ENCODE assay signal across 10 cellular contexts in the genomic region with DNA sequence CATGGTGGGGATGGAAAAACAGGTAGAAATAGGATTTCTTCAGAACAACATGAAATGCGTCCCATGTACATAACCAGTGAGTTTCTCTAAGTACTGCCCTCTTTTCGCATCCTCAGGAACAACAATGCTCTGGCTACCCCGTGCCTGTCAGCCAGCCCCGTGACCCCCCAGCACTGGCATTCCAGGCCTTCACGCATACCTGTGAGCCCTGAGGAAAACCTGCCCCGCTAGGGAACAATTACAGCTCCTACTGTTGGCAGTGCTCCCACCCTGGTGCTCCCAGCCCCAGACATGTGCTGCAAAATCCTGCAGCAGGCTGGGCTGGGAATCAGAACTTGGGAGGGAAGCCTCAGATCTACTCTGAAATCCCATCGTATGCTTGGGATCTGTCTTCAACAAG. TPM values are rescaled to one million over a fixed set of nuclear protein-coding genes. Genes with fewer than 3 reads are reported as not detected.
DNase-seq lines count a peak whose midpoint lies in the region; ATAC-seq, FAIRE-seq and TF ChIP-seq lines count a peak whose summit lies in the region.
"Had no signal": no experiment of that assay in that cellular context is flagged by ENCODE, and none has a peak within 500 bp of the region (broad histone marks: within the 10 kb centered on the region; RNA-seq: fewer than 3 reads in every experiment).

No MANE protein-coding gene starts in this region.

- H3K27ac Mint-ChIP-seq in activated naive CD4-positive, alpha-beta T cell treated with anti-CD3 and anti-CD28 coated beads, Interleukin-2, amount 10 ng/mL, durations not matched to agents 7 days and 5 days = peak overlapping the region; percentile 95

- H3K4me3 Mint-ChIP-seq in activated naive CD4-positive, alpha-beta T cell treated with anti-CD3 and anti-CD28 coated beads, Interleukin-2, amount 10 ng/mL, durations not matched to agents 7 days and 5 days = peak overlapping the region; percentile 70

- DNase-seq in activated naive CD4-positive, alpha-beta T cell treated with anti-CD3 and anti-CD28 coated beads, Interleukin-2, amount 10 ng/mL, durations not matched to agents 7 days and 5 days = peak; percentile 19
- no peak for DNase-seq in activated naive CD4-positive, alpha-beta T cell treated with anti-CD3 and anti-CD28 coated beads, Interleukin-2, amount 50 U/mL, for 16 hours
- DNase-seq in brain microvascular endothelial cell (no peak), mesenchymal stem cell (no peak), upper lobe of left lung (no peak), NCI-H1092 treated with DMSO at 0.1 percent for 48 hours (lab: John Stamatoyannopoulos, UW) (no peak), GM12892 (ENCODE audit: insufficient read length) (no peak)
- DNase-seq: activated CD8-positive, alpha-beta memory T cell treated with anti-CD3 and anti-CD28 coated beads, Interleukin-2, amount 50 U/mL, for 4 hours; stimulated activated CD4-positive, alpha-beta T cell treated with anti-CD3 and anti-CD28 coated beads, Interleukin-12 subunit alpha, Interleukin-12 subunit beta, amount 100 ng/mL, for 4 hours had no signal

- peak overlapping the region; percentile 52 for H2BK120ac ChIP-seq in mesenchymal stem cell (ENCODE audit: low read depth, low read length)

- H3K23ac ChIP-seq in mesenchymal stem cell (ENCODE audit: low read length in 2 of 2) = no peak overlapping the region

- no peak for TF ChIP-seq EP300 in upper lobe of left lung (IDR thresholded peaks at IDR 0.05)

- H3K14ac ChIP-seq in mesenchymal stem cell (ENCODE audit: low read length in 2 of 2) = no peak overlapping the region

- 74% methylated on average over 7 of the region's 7 CpGs for WGBS in mesenchymal stem cell
- 36 to 61% methylated on average over 7 of the region's 7 CpGs for WGBS in upper lobe of left lung, 2 donors

- H3K27me3 Mint-ChIP-seq in activated naive CD4-positive, alpha-beta T cell treated with anti-CD3 and anti-CD28 coated beads, Interleukin-2, amount 10 ng/mL, durations not matched to agents 7 days and 5 days = no peaks in the 10 kb centered on the region

- H3K4me3 ChIP-seq in brain microvascular endothelial cell (ENCODE audit: low read depth, low read length) (peak overlapping the region; percentile 27), mesenchymal stem cell (ENCODE audit: insufficient read depth in 1 of 2, low read depth in 1 of 2, low read length in 2 of 2) (no peak overlapping the region), upper lobe of left lung (peak overlapping the region in 3 of 4 donors; percentile 2 to 97 (median 22))

- peak overlapping the region; percentile 95 for H2AK5ac ChIP-seq in mesenchymal stem cell (ENCODE audit: low read length, severe bottlenecking)

- peak overlapping the region; percentile 77 for H3K4me2 ChIP-seq in mesenchymal stem cell (ENCODE audit: low read length, poor library complexity, severe bottlenecking)

- H3K36me3 ChIP-seq in brain microvascular endothelial cell (replicated peaks) (peaks cover 55% of the 10 kb centered on the region), mesenchymal stem cell (ENCODE audit: control insufficient read depth in 1 of 2, insufficient read depth in 2 of 2, low read depth in 1 of 2, low read length in 2 of 2) (peaks cover 49 to 72% of the 10 kb centered on the region in 2 experiments), upper lobe of left lung (peaks cover 0 to 36% (median 13%) of the 10 kb centered on the region in 4 donors)

- peak overlapping the region; percentile 67 for H4K8ac ChIP-seq in mesenchymal stem cell (ENCODE audit: low read length)

- no peak for TF ChIP-seq POLR2A in upper lobe of left lung (IDR thresholded peaks at IDR 0.05)
- TF ChIP-seq POLR2A in GM12892 (IDR thresholded peaks at IDR 0.05; ENCODE audit: low read depth, low read length) = no peak

- FAIRE-seq in GM12892 (lab: Jason Lieb, UNC) = no peak

- peak overlapping the region in 1 of 2 experiments; percentile 73 for H3K4ac ChIP-seq in mesenchymal stem cell (ENCODE audit: low read depth in 1 of 2, low read length in 2 of 2)

- H3K36me3 Mint-ChIP-seq in activated naive CD4-positive, alpha-beta T cell treated with anti-CD3 and anti-CD28 coated beads, Interleukin-2, amount 10 ng/mL, durations not matched to agents 7 days and 5 days = peaks cover 90% of the 10 kb centered on the region

- H3K9ac ChIP-seq in mesenchymal stem cell (ENCODE audit: low read length) = peak overlapping the region; percentile 95

- H3K27me3 ChIP-seq in brain microvascular endothelial cell (replicated peaks) (no peaks in the 10 kb centered on the region), mesenchymal stem cell (ENCODE audit: control insufficient read depth in 1 of 2, insufficient read depth in 1 of 2, low read length in 2 of 2) (no peaks in the 10 kb centered on the region), upper lobe of left lung (no peaks in the 10 kb centered on the region)

- no peak overlapping the region for H3K27ac ChIP-seq in brain microvascular endothelial cell
- peak overlapping the region; percentile 89 for H3K27ac ChIP-seq in mesenchymal stem cell (ENCODE audit: low read length, poor library complexity, severe bottlenecking)
- H3K27ac ChIP-seq in upper lobe of left lung = peak overlapping the region; percentile 80 to 97 (median 96)

- no peak overlapping the region for H2AFZ ChIP-seq in mesenchymal stem cell (ENCODE audit: low read depth, low read length)

- H3K9me3 Mint-ChIP-seq in activated naive CD4-positive, alpha-beta T cell treated with anti-CD3 and anti-CD28 coated beads, Interleukin-2, amount 10 ng/mL, durations not matched to agents 7 days and 5 days = no peaks in the 10 kb centered on the region

- H2BK12ac ChIP-seq in mesenchymal stem cell (ENCODE audit: low read length in 2 of 2) = peak overlapping the region; percentile 69

- H3K4me1 ChIP-seq in mesenchymal stem cell (ENCODE audit: control insufficient read depth, insufficient read depth, low read depth, low read length) (peaks cover 70% of the 10 kb centered on the region), upper lobe of left lung (peaks cover 99 to 100% (median 100%) of the 10 kb centered on the region in 4 donors)

- CTCF ChIA-PET in activated naive CD4-positive, alpha-beta T cell treated with anti-CD3 and anti-CD28 coated beads, Interleukin-2, amount 10 ng/mL, durations not matched to agents 7 days and 5 days (lab: Charles Lee) = interaction anchor here (1.4 to 1.8 kb wide), 2 partner anchors 11 to 164 kb away, joined by 4 to 5 read pairs; no protein-coding TSS in a partner anchor

- peak overlapping the region; percentile 63 for H2BK5ac ChIP-seq in mesenchymal stem cell (ENCODE audit: low read depth, low read length, poor library complexity, severe bottlenecking)

- H3K18ac ChIP-seq in mesenchymal stem cell (ENCODE audit: low read depth in 1 of 2, low read length in 2 of 2) = peak overlapping the region; percentile 58 to 73

- in situ Hi-C loops in brain microvascular endothelial cell (cut with HindIII; ENCODE audit: low pct_ligation_motif_present, low sequenced_read_pairs) = no loop called here

- H2BK15ac ChIP-seq in mesenchymal stem cell (ENCODE audit: low read depth, poor library complexity, severe bottlenecking) = no peak overlapping the region

- no peak for TF ChIP-seq CTCF in brain microvascular endothelial cell (IDR thresholded peaks at IDR 0.05; ENCODE audit: low read depth, low read length, missing control alignments)
- TF ChIP-seq CTCF in upper lobe of left lung (IDR thresholded peaks at IDR 0.05) = no peak

- peaks cover 98% of the 10 kb centered on the region for H3K4me1 Mint-ChIP-seq in activated naive CD4-positive, alpha-beta T cell treated with anti-CD3 and anti-CD28 coated beads, Interleukin-2, amount 10 ng/mL, durations not matched to agents 7 days and 5 days

- H3K79me1 ChIP-seq in mesenchymal stem cell (replicated peaks; ENCODE audit: low read length, poor library complexity, severe bottlenecking) = no peaks in the 10 kb centered on the region

- ATAC-seq in upper lobe of left lung (ENCODE audit: low FRiP score in 2 of 2) = no peak
- no peak for ATAC-seq in activated CD4-positive, CD25-positive, alpha-beta regulatory T cell treated with anti-CD3 and anti-CD28 coated beads, Interleukin-2, amount 50 U/mL, for 24 hours

- H4K91ac ChIP-seq in mesenchymal stem cell (ENCODE audit: low read length) = peak overlapping the region; percentile 62

- H3K9me3 ChIP-seq in mesenchymal stem cell (ENCODE audit: control insufficient read depth, low read length) (no peaks in the 10 kb centered on the region), upper lobe of left lung (no peaks in the 10 kb centered on the region)

RNA-seq across cellular contexts. Expression of gene SMAD7, which starts 9.1 kb away (rescaled TPM):
- polyA plus RNA-seq in mesenchymal stem cell (2013, experiment 1 of 2) = 9.6 TPM
- polyA plus RNA-seq in mesenchymal stem cell (2013, experiment 2 of 2) = 9.9 TPM
- total RNA-seq in upper lobe of left lung = 10 to 100 TPM; 39.6 to 89.0 (median 61.5) TPM
- polyA plus RNA-seq in GM12892 (2012; ENCODE audit: missing spikeins) = 13.8 TPM

Comparison
In these comparisons a context has a peak if more than half of its experiments do, and no peak if none do; other contexts are left out.
1. H3K4me3 ChIP-seq: peak in brain microvascular endothelial cell (single experiment) and upper lobe of left lung (3 of 4); none in mesenchymal stem cell (0 of 2).